In the genomic region with DNA sequence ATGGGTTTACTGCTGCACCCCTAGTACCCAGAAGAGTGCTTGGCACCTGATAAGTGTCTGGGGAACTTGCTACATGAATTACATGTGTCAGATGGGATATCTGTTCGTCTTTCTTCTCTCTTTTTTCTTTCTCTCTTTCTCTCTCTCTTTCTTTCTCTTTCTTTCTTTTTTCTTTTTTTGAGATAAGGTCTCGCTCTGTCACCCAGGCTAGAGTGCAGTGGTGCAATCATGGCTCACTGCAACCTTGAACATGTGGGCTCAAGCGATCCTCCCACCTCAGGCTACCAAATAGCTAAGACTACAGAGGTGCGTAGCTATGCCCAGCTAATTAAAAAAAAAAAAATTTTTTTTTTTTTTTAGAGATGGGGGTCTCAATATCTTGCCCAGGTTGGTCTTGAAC, we compare ENCODE assay signal across 19 cellular contexts. TPM values are rescaled to one million over a fixed set of nuclear protein-coding genes. Genes with fewer than 3 reads are reported as not detected.
"Had no signal": no experiment of that assay in that cellular context is flagged by ENCODE, and none has a peak within 500 bp of the region (broad histone marks: within the 10 kb centered on the region; RNA-seq: fewer than 3 reads in every experiment).

No MANE protein-coding gene starts in this region.

- ATAC-seq: gastroesophageal sphincter, left cardiac atrium, left ventricle myocardium superior had no signal

- H3K36me3 ChIP-seq: esophagus squamous epithelium, gastroesophageal sphincter, right atrium auricular region, stomach, thyroid gland had no signal

- H3K27me3 ChIP-seq: gastroesophageal sphincter, right atrium auricular region, thyroid gland had no signal

- H3K27ac ChIP-seq: esophagus squamous epithelium, gastroesophageal sphincter, right atrium auricular region, stomach, thyroid gland had no signal

- H3K4me3 ChIP-seq: esophagus squamous epithelium, gastroesophageal sphincter, lung, right atrium auricular region, stomach, thyroid gland had no signal

- DNase-seq: esophagus squamous epithelium; foreskin fibroblast; glutamatergic neuron; immature natural killer cell; left cardiac atrium; left ventricle myocardium superior; mesendoderm; naive B cell; nephron progenitor cell; small intestine; stimulated activated CD4-positive, alpha-beta T cell treated with anti-CD3 and anti-CD28 coated beads, Interleukin-12 subunit alpha, Interleukin-12 subunit beta, amount 100 ng/mL, for 4 hours; stimulated activated naive CD4-positive, alpha-beta T cell; stomach; thyroid gland had no signal

- H3K4me1 Mint-ChIP-seq: immature natural killer cell had no signal

- H3K4me3 Mint-ChIP-seq: dendritic cell treated with granulocyte-macrophage colony-stimulating factor and Interleukin-4, amounts not matched to agents 40 ng/mL and 50 ng/mL, for 4 days; immature natural killer cell; naive B cell; nephron progenitor cell; type B pancreatic cell had no signal

- H3K36me3 Mint-ChIP-seq: immature natural killer cell, naive B cell, type B pancreatic cell had no signal

- H3K27ac Mint-ChIP-seq: dendritic cell treated with granulocyte-macrophage colony-stimulating factor and Interleukin-4, amounts not matched to agents 40 ng/mL and 50 ng/mL, for 4 days; immature natural killer cell; naive B cell; nephron progenitor cell; type B pancreatic cell had no signal

- H3K9me3 ChIP-seq: esophagus squamous epithelium, gastroesophageal sphincter, right atrium auricular region, stomach, thyroid gland had no signal

- H3K4me1 ChIP-seq: right atrium auricular region, thyroid gland had no signal

- H3K27me3 Mint-ChIP-seq: type B pancreatic cell had no signal

- H3K9me3 Mint-ChIP-seq: dendritic cell treated with granulocyte-macrophage colony-stimulating factor and Interleukin-4, amounts not matched to agents 40 ng/mL and 50 ng/mL, for 4 days; naive B cell; nephron progenitor cell; type B pancreatic cell had no signal

RNA-seq across cellular contexts. Expression of a gene that starts 21.6 kb away (rescaled TPM):
- total RNA-seq: stomach had no signal
